Comparison of ENCODE assay signal across 16 cellular contexts in genomic region chr19:35314858-35315470, GRCh38. TPM values are rescaled to one million over a fixed set of nuclear protein-coding genes. Genes with fewer than 3 reads are reported as not detected.
A peak's percentile ranks its signal among the peaks of the same experiment; 100 is the strongest.
DNase-seq lines count a peak whose midpoint lies in the region; ATAC-seq, FAIRE-seq and TF ChIP-seq lines count a peak whose summit lies in the region.
"Had no signal": no experiment of that assay in that cellular context is flagged by ENCODE, and none has a peak within 500 bp of the region (broad histone marks: within the 10 kb centered on the region; RNA-seq: fewer than 3 reads in every experiment).

No MANE protein-coding gene starts in this region.

- peak overlapping the region; percentile 28; the same call in 1 of the 2 replicates for H3K9ac ChIP-seq in BLaER1
- no peak overlapping the region for H3K9ac ChIP-seq in IMR-90 (ENCODE audit: low read depth, low read length)
- H3K9ac ChIP-seq in H1 (replicated peaks in 1 of 4; ENCODE audit: extremely low read depth in 1 of 4, low read depth in 3 of 4, low read length in 3 of 4), result no peak overlapping the region

- no peak for FAIRE-seq in H1 (lab: Jason Lieb, UNC)

- no peaks in the 10 kb centered on the region for H3K36me3 Mint-ChIP-seq in stimulated activated naive B cell treated with anti-CD40 and anti-IgM and Interleukin-4, amounts not matched to agents 10 μg/mL and 1 μg/mL and 100 μg/mL, for 72 hours
- H3K36me3 Mint-ChIP-seq: CD8-positive, alpha-beta memory T cell had no signal

- TF ChIP-seq POLR2A in IMR-90 (IDR thresholded peaks at IDR 0.05; ENCODE audit: low read depth, low read length), result no peak
- TF ChIP-seq POLR2A in H1 (IDR thresholded peaks at IDR 0.05; ENCODE audit: control extremely low read depth in 1 of 2, low read depth in 2 of 2, low read length in 2 of 2), result no peak
- TF ChIP-seq POLR2A in breast epithelium (IDR thresholded peaks at IDR 0.05), result no peak

- no peak overlapping the region for H2BK12ac ChIP-seq in H1 (ENCODE audit: low read depth, low read length)

- CTCF ChIA-PET in IMR-90 (lab: Yijun Ruan, JAX), result interaction anchor here (0.6 kb wide), 1 partner anchor 18 kb away, joined by 3 read pairs; no protein-coding TSS in a partner anchor
- CTCF ChIA-PET in H1 (lab: Charles Lee; ENCODE audit: partially characterized antibody), result interaction anchor here (0.8 to 1.9 kb wide), 5 partner anchors 10 to 180 kb away, joined by 3 to 8 read pairs (median 4); no protein-coding TSS in a partner anchor

- H4K91ac ChIP-seq in IMR-90 (ENCODE audit: insufficient read depth, low read depth, low read length) (no peak overlapping the region), H1 (replicated peaks; ENCODE audit: insufficient read length, low read length) (no peak overlapping the region)

- BruUV-seq in IMR-90 (replicated peaks; lab: Mats Ljungman, UMichigan), result no TSS peak

- H2BK15ac ChIP-seq in IMR-90 (ENCODE audit: low read depth, low read length) (no peak overlapping the region), H1 (ENCODE audit: low read length) (no peak overlapping the region)

- H3K4me3 ChIP-seq in BLaER1 (no peak overlapping the region), IMR-90 (ENCODE audit: insufficient read depth, low read depth, low read length) (no peak overlapping the region), H1 (ENCODE audit: extremely low read depth in 1 of 4, insufficient read depth in 2 of 4, low read depth in 3 of 4, low read length in 4 of 4) (no peak overlapping the region), breast epithelium (no peak overlapping the region)

- H2BK20ac ChIP-seq in IMR-90 (ENCODE audit: low read depth, low read length) (no peak overlapping the region), H1 (ENCODE audit: low read length) (no peak overlapping the region)

- H2BK120ac ChIP-seq in IMR-90 (ENCODE audit: low read depth, low read length) (no peak overlapping the region), H1 (replicated peaks; ENCODE audit: low read depth, low read length) (no peak overlapping the region)

- no peak overlapping the region for H3K14ac ChIP-seq in IMR-90 (replicated peaks; ENCODE audit: low read depth, low read length)
- H3K14ac ChIP-seq in H1 (ENCODE audit: insufficient read length), result no peak overlapping the region

- H4K8ac ChIP-seq in IMR-90 (ENCODE audit: low read depth in 2 of 2, low read length in 2 of 2) (no peak overlapping the region), H1 (ENCODE audit: extremely low read depth, insufficient read depth, low read length) (peak overlapping the region; percentile 65; the same call in 1 of the 2 replicates)

- H3K27ac Mint-ChIP-seq in stimulated activated naive B cell treated with anti-CD40 and anti-IgM and Interleukin-4, amounts not matched to agents 10 μg/mL and 1 μg/mL and 100 μg/mL, for 72 hours, result peak overlapping the region; percentile 47
- H3K27ac Mint-ChIP-seq: CD8-positive, alpha-beta memory T cell had no signal

- H2AK9ac ChIP-seq in IMR-90 (replicated peaks; ENCODE audit: low read depth, low read length, poor library complexity), result no peak overlapping the region

- H3K36me3 ChIP-seq in BLaER1 (no peaks in the 10 kb centered on the region), IMR-90 (ENCODE audit: control insufficient read depth, insufficient read depth, low read length) (no peaks in the 10 kb centered on the region), H1 (ENCODE audit: control insufficient read depth in 2 of 4, insufficient read depth in 4 of 4, low read length in 3 of 4) (no peaks in the 10 kb centered on the region), breast epithelium (no peaks in the 10 kb centered on the region)

- POLR2A ChIA-PET in IMR-90 (lab: Charles Lee; ENCODE audit: unreplicated experiment), result no interaction called here
- POLR2A ChIA-PET in H1 (lab: Charles Lee; ENCODE audit: partially characterized antibody), result interaction anchor here (0.7 kb wide), 1 partner anchor 8 kb away, joined by 3 read pairs; no protein-coding TSS in a partner anchor

- no peak overlapping the region for H2AK5ac ChIP-seq in IMR-90 (ENCODE audit: low read depth, low read length)
- no peak overlapping the region for H2AK5ac ChIP-seq in H1 (ENCODE audit: low read depth, low read length)

- peaks cover 48 to 83% of the 10 kb centered on the region in 2 donors for H3K4me1 Mint-ChIP-seq in stimulated activated naive B cell treated with anti-CD40 and anti-IgM and Interleukin-4, amounts not matched to agents 10 μg/mL and 1 μg/mL and 100 μg/mL, for 72 hours

- ATAC-seq in IMR-90 (ENCODE audit: low read depth) (no peak), GM19023 (IDR thresholded peaks at IDR 0.05; ENCODE audit: unreplicated experiment) (no peak)
- no peak for ATAC-seq in stimulated activated naive B cell treated with anti-CD40 and anti-IgM and Interleukin-4, amounts not matched to agents 10 μg/mL and 1 μg/mL and 100 μg/mL, for 72 hours (replicated peaks)

- 0 out of 2 replicates have a peak, but pooled peaks cover 5% of the 10 kb centered on the region for H3K9me1 ChIP-seq in IMR-90 (ENCODE audit: insufficient read depth, low read length)

- no peak overlapping the region for H4K5ac ChIP-seq in IMR-90 (ENCODE audit: low read depth, low read length)
- no peak overlapping the region for H4K5ac ChIP-seq in H1 (ENCODE audit: insufficient read length, low read depth, low read length)

- no peak overlapping the region for H3K4ac ChIP-seq in IMR-90 (ENCODE audit: low read depth, low read length)
- H3K4ac ChIP-seq in H1 (replicated peaks; ENCODE audit: insufficient read length, low read depth, low read length), result no peak overlapping the region

- peak overlapping the region; percentile 95 for H3K4me2 ChIP-seq in BLaER1
- no peak overlapping the region for H3K4me2 ChIP-seq in IMR-90 (ENCODE audit: low read depth, low read length)
- H3K4me2 ChIP-seq in H1 (ENCODE audit: insufficient read depth in 1 of 2, low read depth in 2 of 2, low read length in 2 of 2), result no peak overlapping the region

- H3K56ac ChIP-seq in IMR-90 (ENCODE audit: extremely low read depth, insufficient read depth, low read length), result no peak overlapping the region
- no peak overlapping the region for H3K56ac ChIP-seq in H1 (replicated peaks; ENCODE audit: insufficient read length, low read depth, low read length)

- dilution Hi-C loops in IMR-90 (cut with HindIII; ENCODE audit: low sequenced_read_pairs, unreplicated experiment), result no loop called here

- H3K9me3 Mint-ChIP-seq in stimulated activated naive B cell treated with anti-CD40 and anti-IgM and Interleukin-4, amounts not matched to agents 10 μg/mL and 1 μg/mL and 100 μg/mL, for 72 hours, result no peaks in the 10 kb centered on the region
- H3K9me3 Mint-ChIP-seq: CD14-positive monocyte; CD8-positive, alpha-beta memory T cell had no signal

- H3K4me3 Mint-ChIP-seq in stimulated activated naive B cell treated with anti-CD40 and anti-IgM and Interleukin-4, amounts not matched to agents 10 μg/mL and 1 μg/mL and 100 μg/mL, for 72 hours, result no peak overlapping the region
- H3K4me3 Mint-ChIP-seq: CD14-positive monocyte; CD8-positive, alpha-beta memory T cell had no signal

- H3K23ac ChIP-seq in IMR-90 (ENCODE audit: low read depth, low read length) (no peak overlapping the region), H1 (ENCODE audit: insufficient read length) (no peak overlapping the region)

- TF ChIP-seq EP300 in H1 (IDR thresholded peaks at IDR 0.05; ENCODE audit: borderline replicate concordance in 1 of 2, low read depth in 2 of 2, low read length in 2 of 2), result no peak

- no peaks in the 10 kb centered on the region for H3K27me3 Mint-ChIP-seq in stimulated activated naive B cell treated with anti-CD40 and anti-IgM and Interleukin-4, amounts not matched to agents 10 μg/mL and 1 μg/mL and 100 μg/mL, for 72 hours

- intact Hi-C loops in IMR-90 (cut with micrococcal nuclease), result no loop called here
- intact Hi-C loops in breast epithelium (cut with DNase I; ENCODE audit: low total_unique reads), result loop anchor here (5.0 kb wide), 1 partner anchor 813 kb away; no protein-coding TSS in a partner anchor

- H3K9me3 ChIP-seq in BLaER1, result no peaks in the 10 kb centered on the region
- H3K9me3 ChIP-seq in IMR-90 (ENCODE audit: control insufficient read depth, insufficient read depth, low read length), result no peaks in the 10 kb centered on the region
- H3K9me3 ChIP-seq in H1 (ENCODE audit: insufficient read depth in 2 of 2, low read depth in 1 of 2, low read length in 1 of 2), result no peaks in the 10 kb centered on the region
- no peaks in the 10 kb centered on the region for H3K9me3 ChIP-seq in breast epithelium
- H3K9me3 ChIP-seq: Caco-2 had no signal

- TF ChIP-seq RAD21 in IMR-90 (IDR thresholded peaks at IDR 0.05; ENCODE audit: low read length) (no peak), H1 (IDR thresholded peaks at IDR 0.05 in 1 of 2, conservative IDR thresholded peaks at IDR 0.05 in 1 of 2; ENCODE audit: low read depth in 2 of 2, low read length in 2 of 2) (no peak)

- H2AFZ ChIP-seq in IMR-90 (replicated peaks; ENCODE audit: low read length, poor library complexity) (peak overlapping the region; percentile 18), H1 (ENCODE audit: low read length) (no peak overlapping the region)

- no peaks in the 10 kb centered on the region for H3K79me2 ChIP-seq in H1 (ENCODE audit: control insufficient read depth in 1 of 2, insufficient read depth in 2 of 2, low read length in 2 of 2)

- H3K79me1 ChIP-seq in IMR-90 (ENCODE audit: low read depth in 1 of 2, low read length in 2 of 2) (no peaks in the 10 kb centered on the region), H1 (ENCODE audit: low read depth, low read length) (no peaks in the 10 kb centered on the region)

- in situ Hi-C loops in IMR-90 (cut with MboI; ENCODE audit: low sequenced_read_pairs), result no loop called here

- DNase-seq in IMR-90, result no peak
- no peak for DNase-seq in H1 (ENCODE audit: low read depth in 1 of 2, low spot score in 2 of 2)
- no peak for DNase-seq in stimulated activated naive B cell treated with anti-CD40 and anti-IgM and Interleukin-4, amounts not matched to agents 10 μg/mL and 1 μg/mL and 100 μg/mL, for 72 hours
- DNase-seq in breast epithelium (ENCODE audit: low spot score in 2 of 2), result no peak
- DNase-seq in NCI-H446 treated with DMSO at 0.1 percent for 48 hours (lab: John Stamatoyannopoulos, UW), result no peak
- DNase-seq: ACHN; Caco-2; CD8-positive, alpha-beta memory T cell; DND-41; GF-D8; H7 had no signal

- H3K27me3 ChIP-seq in BLaER1 (no peaks in the 10 kb centered on the region), IMR-90 (ENCODE audit: control insufficient read depth, insufficient read depth, low read length) (no peaks in the 10 kb centered on the region; the same call in 1 of the 2 replicates), H1 (replicated peaks in 1 of 4; ENCODE audit: control insufficient read depth in 3 of 4, extremely low read depth in 1 of 4, insufficient read depth in 3 of 4, low read length in 3 of 4) (no peaks in the 10 kb centered on the region), breast epithelium (no peaks in the 10 kb centered on the region)

- H4K20me1 ChIP-seq in BLaER1, result no peaks in the 10 kb centered on the region
- H4K20me1 ChIP-seq in IMR-90 (ENCODE audit: insufficient read depth, low read length), result no peaks in the 10 kb centered on the region
- H4K20me1 ChIP-seq in H1 (replicated peaks in 1 of 2; ENCODE audit: control insufficient read depth in 1 of 2, insufficient read depth in 2 of 2, low read length in 2 of 2), result no peaks in the 10 kb centered on the region

- H3K18ac ChIP-seq in IMR-90 (ENCODE audit: low read depth, low read length), result no peak overlapping the region
- no peak overlapping the region for H3K18ac ChIP-seq in H1 (ENCODE audit: extremely low read depth, low read length)

- 80% methylated on average over 3 of the region's 10 CpGs; no CpG with 5 or more reads in 1 of the 2 experiments for WGBS in IMR-90 (ENCODE audit: extremely low coverage in 2 of 2, insufficient read length in 1 of 2), 2 experiments
- WGBS in H1 (ENCODE audit: extremely low coverage in 1 of 2, insufficient coverage in 1 of 2, insufficient read length in 1 of 2, insufficient replicate concordance in 2 of 2, low coverage in 1 of 2, low lambda C conversion rate in 2 of 2, missing lambda C conversion rate in 1 of 2), 2 experiments, result 91% methylated on average over 10 of the region's 10 CpGs; no CpG with 5 or more reads in 1 of the 2 experiments

- TF ChIP-seq CTCF in IMR-90 (conservative IDR thresholded peaks at IDR 0.05; ENCODE audit: low read depth, low read length) (no peak), H1 (IDR thresholded peaks at IDR 0.05; ENCODE audit: control extremely low read depth in 1 of 3, insufficient read depth in 1 of 3, low read depth in 1 of 3, low read length in 3 of 3) (no peak), breast epithelium (IDR thresholded peaks at IDR 0.05) (no peak)

- H3K4me1 ChIP-seq in BLaER1, result peaks cover 98% of the 10 kb centered on the region
- peaks cover 5% of the 10 kb centered on the region for H3K4me1 ChIP-seq in IMR-90 (ENCODE audit: control insufficient read depth, insufficient read depth, low read length)
- H3K4me1 ChIP-seq in H1 (replicated peaks in 1 of 4; ENCODE audit: control insufficient read depth in 3 of 4, insufficient read depth in 4 of 4, low read length in 3 of 4), result no peaks in the 10 kb centered on the region
- H3K4me1 ChIP-seq in breast epithelium, result no peaks in the 10 kb centered on the region

- H3K23me2 ChIP-seq in H1 (ENCODE audit: low read depth, low read length), result no peaks in the 10 kb centered on the region

- H3K27ac ChIP-seq in BLaER1, result peak overlapping the region; percentile 97
- H3K27ac ChIP-seq in IMR-90 (ENCODE audit: insufficient read depth, low read length), result no peak overlapping the region
- H3K27ac ChIP-seq in H1 (ENCODE audit: low read depth, low read length), result no peak overlapping the region
- H3K27ac ChIP-seq in breast epithelium, result no peak overlapping the region

- H2BK5ac ChIP-seq in IMR-90 (ENCODE audit: low read depth, low read length, poor library complexity, severe bottlenecking), result no peak overlapping the region
- H2BK5ac ChIP-seq in H1 (ENCODE audit: low read depth, low read length), result no peak overlapping the region

RNA-seq across cellular contexts. Expression of gene CD22, which starts 14.0 kb away (rescaled TPM):
- total RNA-seq in IMR-90 (2012; rRNA removed) (0.18 TPM in 1 of 2 replicates, not detected in the other), breast epithelium (1 to 10 TPM in 2 of 3 donors, under 1 TPM in 1; 0.33 to 7.8 (median 4.8) TPM)
- polyA plus RNA-seq in IMR-90 (2012; rRNA removed) (0.22 TPM in 2 replicates), H1 (2011; rRNA removed) (0.06 and 0.42 TPM in 2 replicates)
- 0.03 TPM in 1 of 2 replicates, not detected in the other for polyA plus RNA-seq in IMR-90 (2012; cell fraction: cytosol; rRNA removed)
- polyA plus RNA-seq in IMR-90 (2012; cell fraction: nucleus; rRNA removed; ENCODE audit: low replicate concordance), result 0.06 and 0.23 TPM in 2 replicates
- total RNA-seq in H1 (2021; fragmentation: NEBNext Ultra II Directional; extraction: Animal tissue kit (Norgen Biotek cat#: 25700)), result 0.54 and 0.60 TPM in 2 replicates
- polyA plus RNA-seq in H1 (2011; cell fraction: cytosol; rRNA removed), result 0.30 TPM
- 0.51 TPM for polyA plus RNA-seq in H1 (2011; cell fraction: nucleus; rRNA removed)
- polyA plus RNA-seq in H1 (2012, experiment 1 of 2), result 0.13 to 0.33 TPM (median 0.18 TPM) in 3 of 4 replicates, not detected in the other
- polyA plus RNA-seq in H1 (2012, experiment 2 of 2), result not detected
- 0.53 TPM for polyA plus RNA-seq in H1 (2013, experiment 1 of 2)
- polyA plus RNA-seq in H1 (2013, experiment 2 of 2), result 0.24 TPM
- polyA minus RNA-seq in H1 (2011; rRNA and poly(A)+ RNA removed), result 0.39 TPM in 1 of 2 replicates, not detected in the other
- not detected for polyA minus RNA-seq in H1 (2011; cell fraction: cytosol; rRNA and poly(A)+ RNA removed)
- polyA minus RNA-seq in H1 (2011; cell fraction: nucleus; rRNA and poly(A)+ RNA removed), result not detected
- total RNA-seq: Caco-2, H7 had no signal
- polyA plus RNA-seq: CD8-positive, alpha-beta memory T cell had no signal

RNA-seq across cellular contexts. Expression of gene MAG, which starts 23.0 kb away (rescaled TPM):
- not detected in 2 replicates for total RNA-seq in IMR-90 (2012; rRNA removed)
- not detected in 2 replicates for polyA plus RNA-seq in IMR-90 (2012; rRNA removed)
- polyA plus RNA-seq in IMR-90 (2012; cell fraction: cytosol; rRNA removed), result not detected in 2 replicates
- polyA plus RNA-seq in IMR-90 (2012; cell fraction: nucleus; rRNA removed; ENCODE audit: low replicate concordance), result not detected in 2 replicates
- total RNA-seq in H1 (2021; fragmentation: NEBNext Ultra II Directional; extraction: Animal tissue kit (Norgen Biotek cat#: 25700)), result 0.46 and 1.3 TPM in 2 replicates
- 0.20 and 0.72 TPM in 2 replicates for polyA plus RNA-seq in H1 (2011; rRNA removed)
- polyA plus RNA-seq in H1 (2011; cell fraction: cytosol; rRNA removed), result 0.41 TPM
- 1.7 TPM for polyA plus RNA-seq in H1 (2011; cell fraction: nucleus; rRNA removed)
- polyA plus RNA-seq in H1 (2012, experiment 1 of 2), result 0.22 to 0.74 TPM (median 0.54 TPM) in 4 replicates
- 0.28 TPM for polyA plus RNA-seq in H1 (2012, experiment 2 of 2)
- polyA plus RNA-seq in H1 (2013, experiment 1 of 2), result 1.4 TPM
- 1.3 TPM for polyA plus RNA-seq in H1 (2013, experiment 2 of 2)
- polyA minus RNA-seq in H1 (2011; rRNA and poly(A)+ RNA removed), result 0.25 and 0.90 TPM in 2 replicates
- polyA minus RNA-seq in H1 (2011; cell fraction: cytosol; rRNA and poly(A)+ RNA removed), result not detected
- polyA minus RNA-seq in H1 (2011; cell fraction: nucleus; rRNA and poly(A)+ RNA removed), result not detected
- 1 to 10 TPM in 1 of 3 donors, not detected in 2; 4.2 TPM for total RNA-seq in breast epithelium
- total RNA-seq: A172; CD8-positive, alpha-beta memory T cell; HT-29 had no signal
- polyA plus RNA-seq: CD14-positive monocyte had no signal

RNA-seq across cellular contexts. Expression of gene HAMP, which starts 32.6 kb away (rescaled TPM):
- total RNA-seq in IMR-90 (2012; rRNA removed) (under 0.01 TPM in 2 replicates), breast epithelium (1 to 10 TPM in 1 of 3 donors, not detected in 2; 1.5 TPM)
- polyA plus RNA-seq in IMR-90 (2012; rRNA removed) (not detected in 2 replicates), H1 (2011; rRNA removed) (0.06 and 0.08 TPM in 2 replicates)
- polyA plus RNA-seq in IMR-90 (2012; cell fraction: cytosol; rRNA removed), result not detected in 2 replicates
- 0.03 and 0.25 TPM in 2 replicates for polyA plus RNA-seq in IMR-90 (2012; cell fraction: nucleus; rRNA removed; ENCODE audit: low replicate concordance)
- not detected in 2 replicates for total RNA-seq in H1 (2021; fragmentation: NEBNext Ultra II Directional; extraction: Animal tissue kit (Norgen Biotek cat#: 25700))
- not detected for polyA plus RNA-seq in H1 (2011; cell fraction: cytosol; rRNA removed)
- polyA plus RNA-seq in H1 (2011; cell fraction: nucleus; rRNA removed), result not detected
- polyA plus RNA-seq in H1 (2012, experiment 1 of 2), result 0.20 TPM in 1 of 4 replicates, not detected in the others
- not detected for polyA plus RNA-seq in H1 (2012, experiment 2 of 2)
- 0.12 TPM for polyA plus RNA-seq in H1 (2013, experiment 1 of 2)
- 0.07 TPM for polyA plus RNA-seq in H1 (2013, experiment 2 of 2)
- not detected in 2 replicates for polyA minus RNA-seq in H1 (2011; rRNA and poly(A)+ RNA removed)
- polyA minus RNA-seq in H1 (2011; cell fraction: cytosol; rRNA and poly(A)+ RNA removed), result not detected
- not detected for polyA minus RNA-seq in H1 (2011; cell fraction: nucleus; rRNA and poly(A)+ RNA removed)
- total RNA-seq: A172, Caco-2, H7 had no signal
- polyA plus RNA-seq: CD14-positive monocyte; CD8-positive, alpha-beta memory T cell had no signal

RNA-seq across cellular contexts. Expression of gene FFAR1, which starts 32.7 kb away (rescaled TPM):
- total RNA-seq in IMR-90 (2012; rRNA removed), result not detected in 2 replicates
- polyA plus RNA-seq in IMR-90 (2012; rRNA removed), result not detected in 2 replicates
- not detected in 2 replicates for polyA plus RNA-seq in IMR-90 (2012; cell fraction: cytosol; rRNA removed)
- polyA plus RNA-seq in IMR-90 (2012; cell fraction: nucleus; rRNA removed; ENCODE audit: low replicate concordance), result not detected in 2 replicates
- total RNA-seq in H1 (2021; fragmentation: NEBNext Ultra II Directional; extraction: Animal tissue kit (Norgen Biotek cat#: 25700)), result not detected in 2 replicates
- not detected in 2 replicates for polyA plus RNA-seq in H1 (2011; rRNA removed)
- polyA plus RNA-seq in H1 (2011; cell fraction: cytosol; rRNA removed), result not detected
- not detected for polyA plus RNA-seq in H1 (2011; cell fraction: nucleus; rRNA removed)
- polyA plus RNA-seq in H1 (2012, experiment 1 of 2), result not detected in 4 replicates
- not detected for polyA plus RNA-seq in H1 (2012, experiment 2 of 2)
- polyA plus RNA-seq in H1 (2013, experiment 1 of 2), result not detected
- polyA plus RNA-seq in H1 (2013, experiment 2 of 2), result not detected
- polyA minus RNA-seq in H1 (2011; rRNA and poly(A)+ RNA removed), result not detected in 2 replicates
- not detected for polyA minus RNA-seq in H1 (2011; cell fraction: cytosol; rRNA and poly(A)+ RNA removed)
- polyA minus RNA-seq in H1 (2011; cell fraction: nucleus; rRNA and poly(A)+ RNA removed), result not detected
- not detected for total RNA-seq in breast epithelium
- total RNA-seq: A172; Caco-2; CD8-positive, alpha-beta memory T cell; H7; HT-29 had no signal
- polyA plus RNA-seq: CD14-positive monocyte; CD8-positive, alpha-beta memory T cell had no signal

RNA-seq across cellular contexts. Expression of gene FFAR3, which starts 43.3 kb away (rescaled TPM):
- not detected in 2 replicates for total RNA-seq in IMR-90 (2012; rRNA removed)
- polyA plus RNA-seq in IMR-90 (2012; rRNA removed), result not detected in 2 replicates
- not detected in 2 replicates for polyA plus RNA-seq in IMR-90 (2012; cell fraction: cytosol; rRNA removed)
- polyA plus RNA-seq in IMR-90 (2012; cell fraction: nucleus; rRNA removed; ENCODE audit: low replicate concordance), result not detected in 2 replicates
- total RNA-seq in H1 (2021; fragmentation: NEBNext Ultra II Directional; extraction: Animal tissue kit (Norgen Biotek cat#: 25700)), result not detected in 2 replicates
- polyA plus RNA-seq in H1 (2011; rRNA removed), result 0.24 TPM in 1 of 2 replicates, not detected in the other
- 0.13 TPM for polyA plus RNA-seq in H1 (2011; cell fraction: cytosol; rRNA removed)
- polyA plus RNA-seq in H1 (2011; cell fraction: nucleus; rRNA removed), result 0.10 TPM
- not detected in 4 replicates for polyA plus RNA-seq in H1 (2012, experiment 1 of 2)
- polyA plus RNA-seq in H1 (2012, experiment 2 of 2), result not detected
- polyA plus RNA-seq in H1 (2013, experiment 1 of 2), result not detected
- polyA plus RNA-seq in H1 (2013, experiment 2 of 2), result not detected
- polyA minus RNA-seq in H1 (2011; rRNA and poly(A)+ RNA removed), result not detected in 2 replicates
- not detected for polyA minus RNA-seq in H1 (2011; cell fraction: cytosol; rRNA and poly(A)+ RNA removed)
- polyA minus RNA-seq in H1 (2011; cell fraction: nucleus; rRNA and poly(A)+ RNA removed), result not detected
- under 1 TPM in 2 of 3 donors, not detected in 1; 0.16 to 0.33 TPM for total RNA-seq in breast epithelium
- total RNA-seq: A172; Caco-2; CD8-positive, alpha-beta memory T cell; H7; HT-29 had no signal
- polyA plus RNA-seq: CD8-positive, alpha-beta memory T cell had no signal
